In genomic region chr12:14995583-14996425, GRCh38 we compare ENCODE assay signal across 1 cellular context.
TF ChIP-seq lines count a peak whose summit lies in the region.

No MANE protein-coding gene starts in this region.

TF ChIP-seq in H1, 55 proteins besides CTCF, POLR2A, EP300 and RAD21:
- TF ChIP-seq YY1 (IDR thresholded peaks at IDR 0.05; ENCODE audit: low read depth, low read length) = peak; percentile 38; the same call in 1 of the 2 replicates
- no peak for TF ChIP-seq GABPA (IDR thresholded peaks at IDR 0.05; ENCODE audit: borderline replicate concordance, insufficient read depth, low read length)
